In genomic region chr3:59280113-59280512, GRCh38 we compare ENCODE assay signal across 29 cellular contexts.
"Had no signal": no experiment of that assay in that cellular context is flagged by ENCODE, and none has a peak within 500 bp of the region (broad histone marks: within the 10 kb centered on the region; RNA-seq: fewer than 3 reads in every experiment).

No MANE protein-coding gene starts in this region.

- H3K36me3 ChIP-seq: ascending aorta, cardiac muscle cell had no signal

- H3K9me3 ChIP-seq: ascending aorta had no signal

- H3K27me3 ChIP-seq: ascending aorta, cardiac muscle cell had no signal

- H3K27ac ChIP-seq: ascending aorta, cardiac muscle cell, VCaP had no signal

- FAIRE-seq: bronchial epithelial cell, TTC549 had no signal

- DNase-seq: activated B cell treated with CpG ODN at 0.5 μM for 24 hours; activated CD4-positive, alpha-beta memory T cell treated with anti-CD3 and anti-CD28 coated beads for 36 hours; activated CD4-positive, alpha-beta T cell treated with anti-CD3 and anti-CD28 coated beads for 4 hours; activated CD4-positive, alpha-beta T cell treated with anti-CD3 and anti-CD28 coated beads, Interleukin-2, amount 10 ng/mL, durations not matched to agents 24 days and 14 days; activated CD4-positive, alpha-beta T cell treated with anti-CD3 and anti-CD28 coated beads, Interleukin-2, amount 50 U/mL, for 1 hour; activated CD4-positive, alpha-beta T cell treated with anti-CD3 and anti-CD28 coated beads, Interleukin-2, amount 50 U/mL, for 4 hours; activated CD4-positive, CD25-positive, alpha-beta regulatory T cell treated with anti-CD3 and anti-CD28 coated beads, Interleukin-2, amount 50 U/mL, for 72 hours; activated CD8-positive, alpha-beta memory T cell treated with anti-CD3 and anti-CD28 coated beads, Interleukin-2, amount 10 ng/mL, durations not matched to agents 7 days and 5 days; activated CD8-positive, alpha-beta memory T cell treated with anti-CD3 and anti-CD28 coated beads, Interleukin-2, amount 50 U/mL, for 48 hours; activated CD8-positive, alpha-beta T cell treated with anti-CD3 and anti-CD28 coated beads for 36 hours; activated effector memory CD4-positive, alpha-beta T cell treated with Interleukin-2 at 50 U/mL for 16 hours; activated gamma-delta T cell; activated naive CD4-positive, alpha-beta T cell treated with anti-CD3 and anti-CD28 coated beads, Interleukin-2, amount 10 ng/mL, durations not matched to agents 7 days and 5 days; activated naive CD4-positive, alpha-beta T cell treated with Interleukin-2 at 50 U/mL for 16 hours; activated naive CD8-positive, alpha-beta T cell treated with anti-CD3 and anti-CD28 coated beads, Interleukin-2, amount 10 ng/mL, durations not matched to agents 7 days and 5 days; activated naive CD8-positive, alpha-beta T cell treated with anti-CD3 and anti-CD28 coated beads, Interleukin-2, amount 50 U/mL, for 24 hours; activated T-cell treated with anti-CD3 and anti-CD28 coated beads, Interleukin-2, amount 50 U/mL, for 24 hours; activated T-cell treated with anti-CD3 and anti-CD28 coated beads, Interleukin-2, amount 50 U/mL, for 48 hours; amygdala; anterior cingulate cortex; caudate nucleus; cerebellar nuclear complex; T-helper 2 cell; T-helper 9 cell had no signal

- H3K4me1 ChIP-seq: ascending aorta had no signal

- ATAC-seq: activated CD8-positive, alpha-beta memory T cell treated with anti-CD3 and anti-CD28 coated beads, Interleukin-2, amount 10 ng/mL, durations not matched to agents 7 days and 5 days; activated CD8-positive, alpha-beta T cell treated with anti-CD3 and anti-CD28 coated beads for 36 hours; activated naive CD8-positive, alpha-beta T cell treated with anti-CD3 and anti-CD28 coated beads, Interleukin-2, amount 50 U/mL, for 24 hours had no signal

- H3K4me3 ChIP-seq: ascending aorta, cardiac muscle cell had no signal
